In the genomic region with DNA sequence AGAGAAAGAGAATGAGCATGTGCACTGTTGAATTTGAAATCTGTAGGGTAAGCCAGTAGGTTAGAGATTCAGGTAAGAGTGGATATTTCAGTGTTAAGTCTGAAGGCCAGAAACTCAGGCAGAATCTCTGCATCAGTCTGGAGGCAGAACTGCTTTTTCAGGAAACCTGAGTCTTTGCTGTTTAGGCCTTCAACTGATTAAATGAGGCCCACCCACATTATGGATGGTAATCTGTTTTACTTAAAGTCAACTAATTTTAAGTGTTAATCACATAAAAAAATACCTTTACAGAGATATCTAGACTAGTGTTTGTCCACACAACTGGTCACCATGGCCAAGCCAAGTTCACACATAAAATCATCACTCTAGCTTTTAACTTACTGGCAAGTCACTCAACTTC, we compare ENCODE assay signal across 11 cellular contexts.
"Had no signal": no experiment of that assay in that cellular context is flagged by ENCODE, and none has a peak within 500 bp of the region (broad histone marks: within the 10 kb centered on the region; RNA-seq: fewer than 3 reads in every experiment).

No MANE protein-coding gene starts in this region.

- H3K36me3 ChIP-seq: HAP-1 had no signal

- ATAC-seq: GM23338, HCT116 had no signal

- H3K4me3 ChIP-seq: GM23248, GM23338, HAP-1 had no signal

- H3K9ac ChIP-seq: GM23248 had no signal

- H3K9me3 ChIP-seq: HAP-1 had no signal

- DNase-seq: GM23248, GOT3, H7, H9, HCEC 1CT, HFFc6 had no signal

- H3K27ac ChIP-seq: GM23248 had no signal

- H2AFZ ChIP-seq: GM23248, GM23338 had no signal

- H3K4me2 ChIP-seq: GM23338 had no signal

- FAIRE-seq: H1, H54 had no signal

- H3K4me1 ChIP-seq: HAP-1 had no signal
